Comparison of ENCODE assay signal across 31 cellular contexts in the genomic region with DNA sequence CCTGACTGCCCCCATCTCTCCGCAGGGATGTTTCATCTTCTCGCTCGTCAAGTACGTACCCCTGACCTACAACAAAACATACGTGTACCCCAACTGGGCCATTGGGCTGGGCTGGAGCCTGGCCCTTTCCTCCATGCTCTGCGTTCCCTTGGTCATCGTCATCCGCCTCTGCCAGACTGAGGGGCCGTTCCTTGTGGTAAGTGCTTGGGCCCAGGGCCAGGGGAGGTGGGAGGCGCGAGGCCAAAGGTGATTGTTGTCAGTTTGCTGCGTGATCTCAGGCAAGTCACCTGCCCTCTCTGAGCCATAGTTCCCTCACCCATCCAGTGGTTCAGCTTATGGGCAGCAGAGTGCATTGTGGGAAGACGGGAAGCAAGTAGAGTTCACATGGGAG. TPM values are rescaled to one million over a fixed set of nuclear protein-coding genes. Genes with fewer than 3 reads are reported as not detected.
DNase-seq lines count a peak whose midpoint lies in the region; ATAC-seq, FAIRE-seq and TF ChIP-seq lines count a peak whose summit lies in the region.
"Had no signal": no experiment of that assay in that cellular context is flagged by ENCODE, and none has a peak within 500 bp of the region (broad histone marks: within the 10 kb centered on the region; RNA-seq: fewer than 3 reads in every experiment).

No MANE protein-coding gene starts in this region.

- no peak overlapping the region for H2AK5ac ChIP-seq in H9 (ENCODE audit: insufficient read length, low read length)
- H2AK5ac ChIP-seq in H1 (ENCODE audit: low read depth, low read length), result no peak overlapping the region
- no peak overlapping the region for H2AK5ac ChIP-seq in neuronal stem cell (ENCODE audit: low read depth, low read length)

- no peak overlapping the region for H3T11ph ChIP-seq in H9 (ENCODE audit: low read length)

- H3K9ac ChIP-seq in H9 (ENCODE audit: extremely low read depth, insufficient read length, low read length), result no peak overlapping the region
- peak overlapping the region; percentile 38 for H3K9ac ChIP-seq in NT2/D1 (ENCODE audit: insufficient read length, low read depth)
- H3K9ac ChIP-seq in H1 (replicated peaks in 1 of 4; ENCODE audit: extremely low read depth in 1 of 4, low read depth in 3 of 4, low read length in 3 of 4), result no peak overlapping the region
- H3K9ac ChIP-seq in neuronal stem cell (ENCODE audit: low read depth, low read length, poor library complexity), result no peak overlapping the region

- H3K56ac ChIP-seq in H9 (ENCODE audit: insufficient read length, low read depth, low read length), result no peak overlapping the region
- H3K56ac ChIP-seq in H1 (replicated peaks; ENCODE audit: insufficient read length, low read depth, low read length), result no peak overlapping the region

- no peaks in the 10 kb centered on the region; a peak in 1 of 5 replicates for H3K9me3 Mint-ChIP-seq in H9
- H3K9me3 Mint-ChIP-seq: stimulated activated memory B cell treated with anti-CD40 and anti-IgM and Interleukin-4, amounts not matched to agents 10 μg/mL and 1 μg/mL and 100 μg/mL, for 72 hours; type B pancreatic cell had no signal

- H2BK12ac ChIP-seq in H9 (ENCODE audit: insufficient read length, low read depth, low read length) (no peak overlapping the region), H1 (ENCODE audit: low read depth, low read length) (no peak overlapping the region), neuronal stem cell (ENCODE audit: low read length) (no peak overlapping the region)

- no peak overlapping the region for H3K27ac ChIP-seq in H9 (ENCODE audit: insufficient read length, low read depth, low read length)
- H3K27ac ChIP-seq in H1 (ENCODE audit: low read depth, low read length), result no peak overlapping the region
- no peak overlapping the region for H3K27ac ChIP-seq in neuronal stem cell (replicated peaks; ENCODE audit: low read length)
- H3K27ac ChIP-seq: cardiac muscle cell, esophagus squamous epithelium, foreskin keratinocyte, neutrophil, prostate gland, SJCRH30, WERI-Rb-1 had no signal

- H3K4me1 Mint-ChIP-seq in H9, result peaks cover 14 to 19% of the 10 kb centered on the region in 2 experiments
- H3K4me1 Mint-ChIP-seq: stimulated activated memory B cell treated with anti-CD40 and anti-IgM and Interleukin-4, amounts not matched to agents 10 μg/mL and 1 μg/mL and 100 μg/mL, for 72 hours had no signal

- peak overlapping the region in 2 of 3 experiments; percentile 16 to 52; a peak in 3 of 7 replicates for H3K27ac Mint-ChIP-seq in H9
- H3K27ac Mint-ChIP-seq: stimulated activated memory B cell treated with anti-CD40 and anti-IgM and Interleukin-4, amounts not matched to agents 10 μg/mL and 1 μg/mL and 100 μg/mL, for 72 hours; type B pancreatic cell had no signal

- no peak overlapping the region for H2BK5ac ChIP-seq in H9 (ENCODE audit: insufficient read length, low read length)
- H2BK5ac ChIP-seq in H1 (ENCODE audit: low read depth, low read length), result peak overlapping the region; percentile 61; the same call in 1 of the 2 replicates
- no peak overlapping the region for H2BK5ac ChIP-seq in neuronal stem cell (ENCODE audit: low read length)

- H4K8ac ChIP-seq in H9 (replicated peaks; ENCODE audit: insufficient read length, low read depth, low read length) (no peak overlapping the region), H1 (ENCODE audit: extremely low read depth, insufficient read depth, low read length) (peak overlapping the region; percentile 45; the same call in 1 of the 2 replicates), neuronal stem cell (ENCODE audit: low read depth, low read length) (no peak overlapping the region)

- H4K20me1 ChIP-seq in H9 (ENCODE audit: control insufficient read depth, insufficient read depth, insufficient read length) (no peaks in the 10 kb centered on the region), H1 (replicated peaks in 1 of 2; ENCODE audit: control insufficient read depth in 1 of 2, insufficient read depth in 2 of 2, low read length in 2 of 2) (peaks cover 0 to 13% of the 10 kb centered on the region in 2 experiments)

- H2BK20ac ChIP-seq in H9 (ENCODE audit: low read depth, low read length, poor library complexity, severe bottlenecking), result no peak overlapping the region
- no peak overlapping the region for H2BK20ac ChIP-seq in H1 (ENCODE audit: low read length)

- POLR2A ChIA-PET in H1 (lab: Charles Lee; ENCODE audit: partially characterized antibody), result no interaction called here

- no peak overlapping the region; the same call in 1 of the 2 replicates for H3K14ac ChIP-seq in H9 (ENCODE audit: insufficient read depth, low read length)
- H3K14ac ChIP-seq in H1 (ENCODE audit: insufficient read length), result no peak overlapping the region
- no peak overlapping the region for H3K14ac ChIP-seq in neuronal stem cell (ENCODE audit: low read length)

- no peaks in the 10 kb centered on the region for H3K9me3 ChIP-seq in H9 (ENCODE audit: control insufficient read depth, low read depth, low read length)
- H3K9me3 ChIP-seq in NT2/D1 (ENCODE audit: insufficient read depth, low read length), result no peaks in the 10 kb centered on the region
- no peaks in the 10 kb centered on the region for H3K9me3 ChIP-seq in H1 (ENCODE audit: insufficient read depth in 2 of 2, low read depth in 1 of 2, low read length in 1 of 2)
- H3K9me3 ChIP-seq in neuronal stem cell (replicated peaks in 1 of 2; ENCODE audit: control insufficient read depth in 2 of 2, insufficient read depth in 1 of 2, low read depth in 1 of 2, low read length in 2 of 2), result no peaks in the 10 kb centered on the region
- H3K9me3 ChIP-seq: esophagus squamous epithelium, neutrophil, prostate gland, SJCRH30 had no signal

- no peaks in the 10 kb centered on the region for H3K79me2 ChIP-seq in H9 (ENCODE audit: insufficient read depth, low read length)
- no peaks in the 10 kb centered on the region for H3K79me2 ChIP-seq in H1 (ENCODE audit: control insufficient read depth in 1 of 2, insufficient read depth in 2 of 2, low read length in 2 of 2)

- no peaks in the 10 kb centered on the region for H3K27me3 ChIP-seq in H9 (ENCODE audit: insufficient read depth, low read length)
- H3K27me3 ChIP-seq in NT2/D1 (ENCODE audit: insufficient read depth, insufficient read length), result no peaks in the 10 kb centered on the region
- H3K27me3 ChIP-seq in H1 (replicated peaks in 1 of 4; ENCODE audit: control insufficient read depth in 3 of 4, extremely low read depth in 1 of 4, insufficient read depth in 3 of 4, low read length in 3 of 4), result no peaks in the 10 kb centered on the region
- H3K27me3 ChIP-seq in neuronal stem cell (ENCODE audit: control insufficient read depth in 3 of 3, insufficient read depth in 3 of 3, low read depth in 1 of 3, low read length in 3 of 3), result no peaks in the 10 kb centered on the region
- H3K27me3 ChIP-seq: cardiac muscle cell, esophagus squamous epithelium, foreskin keratinocyte, neutrophil, SJCRH30 had no signal

- no peak overlapping the region for H3K4me3 Mint-ChIP-seq in H9
- H3K4me3 Mint-ChIP-seq: stimulated activated memory B cell treated with anti-CD40 and anti-IgM and Interleukin-4, amounts not matched to agents 10 μg/mL and 1 μg/mL and 100 μg/mL, for 72 hours; type B pancreatic cell had no signal

- CTCF ChIA-PET in H1 (lab: Charles Lee; ENCODE audit: partially characterized antibody), result interaction anchor here (1.1 to 5.3 kb wide), 2 partner anchors 14 to 206 kb away, joined by 3 to 23 read pairs; no protein-coding TSS in a partner anchor

- H2BK120ac ChIP-seq in H9 (ENCODE audit: low read depth, low read length, poor library complexity, severe bottlenecking) (no peak overlapping the region), H1 (replicated peaks; ENCODE audit: low read depth, low read length) (no peak overlapping the region), neuronal stem cell (ENCODE audit: low read depth, low read length) (no peak overlapping the region)

- H2AFZ ChIP-seq in H9 (ENCODE audit: low read length) (no peak overlapping the region), H1 (ENCODE audit: low read length) (no peak overlapping the region), neuronal stem cell (ENCODE audit: low read length) (no peak overlapping the region)

- H3K23me2 ChIP-seq in H9 (ENCODE audit: insufficient read length, low read depth, low read length, poor library complexity, severe bottlenecking) (no peaks in the 10 kb centered on the region), H1 (ENCODE audit: low read depth, low read length) (no peaks in the 10 kb centered on the region; the same call in 1 of the 2 replicates)

- H3K79me1 ChIP-seq in H9 (ENCODE audit: insufficient read depth, low read depth, low read length, poor library complexity, severe bottlenecking) (no peaks in the 10 kb centered on the region), H1 (ENCODE audit: low read depth, low read length) (no peaks in the 10 kb centered on the region), neuronal stem cell (ENCODE audit: low read depth, low read length) (no peaks in the 10 kb centered on the region)

- no peak overlapping the region for H2BK15ac ChIP-seq in H9 (ENCODE audit: low read depth, low read length)
- H2BK15ac ChIP-seq in H1 (ENCODE audit: low read length), result no peak overlapping the region
- H2BK15ac ChIP-seq in neuronal stem cell (ENCODE audit: low read length), result no peak overlapping the region

- WGBS in H9 (ENCODE audit: extremely low coverage, insufficient read length, low lambda C conversion rate), result no CpG with 5 or more reads among the region's 13 CpGs
- WGBS in H1 (ENCODE audit: extremely low coverage in 1 of 2, insufficient coverage in 1 of 2, insufficient read length in 1 of 2, insufficient replicate concordance in 2 of 2, low coverage in 1 of 2, low lambda C conversion rate in 2 of 2, missing lambda C conversion rate in 1 of 2), 2 experiments, result 92% methylated on average over 12 of the region's 13 CpGs; no CpG with 5 or more reads in 1 of the 2 experiments
- WGBS in neuronal stem cell (ENCODE audit: extremely low coverage in 2 of 2, insufficient read length in 2 of 2, insufficient replicate concordance in 1 of 2), 2 donors, result no CpG with 5 or more reads among the region's 13 CpGs

- H3K18ac ChIP-seq in H9 (ENCODE audit: insufficient read length, low read depth, low read length) (no peak overlapping the region), H1 (ENCODE audit: extremely low read depth, low read length) (no peak overlapping the region), neuronal stem cell (ENCODE audit: low read length) (no peak overlapping the region)

- H4K91ac ChIP-seq in H9 (ENCODE audit: insufficient read length, low read depth, low read length) (no peak overlapping the region), H1 (replicated peaks; ENCODE audit: insufficient read length, low read length) (no peak overlapping the region), neuronal stem cell (ENCODE audit: low read depth, low read length, poor library complexity) (no peak overlapping the region)

- H4K5ac ChIP-seq in H9 (ENCODE audit: insufficient read length, low read depth, low read length), result no peak overlapping the region
- peak overlapping the region; percentile 16 for H4K5ac ChIP-seq in H1 (ENCODE audit: insufficient read length, low read depth, low read length)

- DNase-seq in H9, result no peak
- DNase-seq in NT2/D1 (ENCODE audit: low read depth, low spot score), result no peak
- no peak for DNase-seq in H1 (ENCODE audit: low read depth in 1 of 2, low spot score in 2 of 2)
- DNase-seq in neuronal stem cell (ENCODE audit: low spot score), result no peak
- no peak for DNase-seq in NCI-H146 treated with DMSO at 0.1 percent for 48 hours (lab: John Stamatoyannopoulos, UW; ENCODE audit: unreplicated experiment)
- DNase-seq in stimulated activated naive CD4-positive, alpha-beta T cell (lab: John Stamatoyannopoulos, UW), result no peak
- DNase-seq: activated CD4-positive, alpha-beta T cell treated with anti-CD3 and anti-CD28 coated beads for 48 hours; activated gamma-delta T cell; cortex of kidney; esophagus squamous epithelium; HCEC 1CT; head of caudate nucleus; kidney glomerular epithelial cell; NCI-H1694; NCI-H510A; SJCRH30; stimulated activated CD4-positive, alpha-beta T cell treated with anti-CD3 and anti-CD28 coated beads, Interleukin-15, amount 100 ng/mL, for 24 hours; substantia nigra; WERI-Rb-1 had no signal

- no peak for TF ChIP-seq CTCF in H9 (conservative IDR thresholded peaks at IDR 0.05)
- no peak for TF ChIP-seq CTCF in H1 (IDR thresholded peaks at IDR 0.05; ENCODE audit: control extremely low read depth in 1 of 3, insufficient read depth in 1 of 3, low read depth in 1 of 3, low read length in 3 of 3)

- peaks cover 98% of the 10 kb centered on the region for H3K36me3 ChIP-seq in NT2/D1 (ENCODE audit: insufficient read depth, insufficient read length, low read length)
- H3K36me3 ChIP-seq in H1 (ENCODE audit: control insufficient read depth in 2 of 4, insufficient read depth in 4 of 4, low read length in 3 of 4), result peaks cover 27 to 75% (median 62%) of the 10 kb centered on the region in 4 experiments
- peaks cover 12 to 54% of the 10 kb centered on the region in 2 donors for H3K36me3 ChIP-seq in neuronal stem cell (replicated peaks in 1 of 2; ENCODE audit: control insufficient read depth in 2 of 2, insufficient read depth in 2 of 2, low read length in 2 of 2)
- H3K36me3 ChIP-seq: cardiac muscle cell, prostate gland, SJCRH30 had no signal

- H3K4ac ChIP-seq in H9 (ENCODE audit: low read depth, low read length), result no peak overlapping the region
- H3K4ac ChIP-seq in H1 (replicated peaks; ENCODE audit: insufficient read length, low read depth, low read length), result peak overlapping the region; percentile 66
- H3K4ac ChIP-seq in neuronal stem cell (ENCODE audit: low read length), result no peak overlapping the region

- no peak for FAIRE-seq in H1 (lab: Jason Lieb, UNC)
- FAIRE-seq: astrocyte, GM12878 had no signal

- H3K4me3 ChIP-seq in NT2/D1 (ENCODE audit: insufficient read length, low read depth), result no peak overlapping the region
- no peak overlapping the region for H3K4me3 ChIP-seq in H1 (ENCODE audit: extremely low read depth in 1 of 4, insufficient read depth in 2 of 4, low read depth in 3 of 4, low read length in 4 of 4)
- peak overlapping the region in 1 of 2 donors; percentile 23 for H3K4me3 ChIP-seq in neuronal stem cell (ENCODE audit: low read length in 2 of 2)
- H3K4me3 ChIP-seq: cardiac muscle cell, esophagus squamous epithelium, GM12878, prostate gland, SJCRH30 had no signal

- no peaks in the 10 kb centered on the region for H3K27me3 Mint-ChIP-seq in H9 (ENCODE audit: low read depth)
- H3K27me3 Mint-ChIP-seq: stimulated activated memory B cell treated with anti-CD40 and anti-IgM and Interleukin-4, amounts not matched to agents 10 μg/mL and 1 μg/mL and 100 μg/mL, for 72 hours; type B pancreatic cell had no signal

- no peak for TF ChIP-seq RAD21 in H1 (IDR thresholded peaks at IDR 0.05 in 1 of 2, conservative IDR thresholded peaks at IDR 0.05 in 1 of 2; ENCODE audit: low read depth in 2 of 2, low read length in 2 of 2)

- ATAC-seq in GM21723 (IDR thresholded peaks at IDR 0.05; ENCODE audit: unreplicated experiment), result no peak
- ATAC-seq: GM12878; stimulated activated memory B cell treated with anti-CD40 and anti-IgM and Interleukin-4, amounts not matched to agents 10 μg/mL and 1 μg/mL and 100 μg/mL, for 72 hours had no signal

- H3K4me1 ChIP-seq in H9 (ENCODE audit: insufficient read depth, low read length) (no peaks in the 10 kb centered on the region), NT2/D1 (ENCODE audit: insufficient read depth, insufficient read length) (peaks cover 40% of the 10 kb centered on the region), H1 (replicated peaks in 1 of 4; ENCODE audit: control insufficient read depth in 3 of 4, insufficient read depth in 4 of 4, low read length in 3 of 4) (peaks cover 0 to 8% (median 2%) of the 10 kb centered on the region in 4 experiments; a peak in 5 of 7 replicates), neuronal stem cell (ENCODE audit: control insufficient read depth in 2 of 2, insufficient read depth in 1 of 2, low read depth in 1 of 2, low read length in 2 of 2) (peaks cover 0 to 4% of the 10 kb centered on the region in 2 donors)
- H3K4me1 ChIP-seq: prostate gland, SJCRH30 had no signal

- TF ChIP-seq POLR2A in H1 (IDR thresholded peaks at IDR 0.05; ENCODE audit: control extremely low read depth in 1 of 2, low read depth in 2 of 2, low read length in 2 of 2), result no peak

- no peak for TF ChIP-seq EP300 in H1 (IDR thresholded peaks at IDR 0.05; ENCODE audit: borderline replicate concordance in 1 of 2, low read depth in 2 of 2, low read length in 2 of 2)

- peaks cover 49 to 89% (median 60%) of the 10 kb centered on the region in 3 experiments for H3K36me3 Mint-ChIP-seq in H9 (ENCODE audit: insufficient read depth in 1 of 3, low read depth in 3 of 3)

- H3K4me2 ChIP-seq in H9 (ENCODE audit: insufficient read depth, insufficient read length, low read length), result no peak overlapping the region
- H3K4me2 ChIP-seq in H1 (ENCODE audit: insufficient read depth in 1 of 2, low read depth in 2 of 2, low read length in 2 of 2), result no peak overlapping the region; a peak in 1 of 4 replicates
- no peak overlapping the region for H3K4me2 ChIP-seq in neuronal stem cell (ENCODE audit: insufficient read depth, low read length, poor library complexity, severe bottlenecking)

- H3K23ac ChIP-seq in H9 (ENCODE audit: insufficient read length, low read depth, low read length), result no peak overlapping the region
- H3K23ac ChIP-seq in H1 (ENCODE audit: insufficient read length), result no peak overlapping the region
- peak overlapping the region; percentile 75 for H3K23ac ChIP-seq in neuronal stem cell (ENCODE audit: low read depth, low read length, poor library complexity)

RNA-seq across cellular contexts. Expression of gene GRIP2, which starts 58.5 kb away (rescaled TPM):
- total RNA-seq in H9 (2021), result 3.1 and 3.2 TPM in 2 replicates
- total RNA-seq in H1 (2021; fragmentation: NEBNext Ultra II Directional; extraction: Animal tissue kit (Norgen Biotek cat#: 25700)), result 6.4 and 6.9 TPM in 2 replicates
- polyA plus RNA-seq in H1 (2011; rRNA removed), result 2.5 and 3.5 TPM in 2 replicates
- 3.7 TPM for polyA plus RNA-seq in H1 (2011; cell fraction: cytosol; rRNA removed)
- polyA plus RNA-seq in H1 (2011; cell fraction: nucleus; rRNA removed), result 25.9 TPM
- 4.3 to 7.8 TPM (median 5.2 TPM) in 4 replicates for polyA plus RNA-seq in H1 (2012, experiment 1 of 2)
- 1.2 TPM for polyA plus RNA-seq in H1 (2012, experiment 2 of 2)
- 2.0 TPM for polyA plus RNA-seq in H1 (2013, experiment 1 of 2)
- polyA plus RNA-seq in H1 (2013, experiment 2 of 2), result 1.8 TPM
- 1.9 and 4.6 TPM in 2 replicates for polyA minus RNA-seq in H1 (2011; rRNA and poly(A)+ RNA removed)
- 1.8 TPM for polyA minus RNA-seq in H1 (2011; cell fraction: cytosol; rRNA and poly(A)+ RNA removed)
- polyA minus RNA-seq in H1 (2011; cell fraction: nucleus; rRNA and poly(A)+ RNA removed), result 9.1 TPM
- polyA plus RNA-seq in neuronal stem cell (2013, experiment 1 of 2), result 0.77 TPM
- polyA plus RNA-seq in neuronal stem cell (2013, experiment 2 of 2), result 0.62 TPM
- total RNA-seq: activated CD8-positive, alpha-beta memory T cell treated with anti-CD3 and anti-CD28 coated beads for 36 hours; GM12878; LHCN-M2 had no signal
- polyA plus RNA-seq: AG04450, cardiac muscle cell, GM12878 had no signal
